1 cellular context compared by ENCODE assay signal in genomic region chr21:38273745-38274544, GRCh38.
TF ChIP-seq lines count a peak whose summit lies in the region.

No MANE protein-coding gene starts in this region.

TF ChIP-seq in K562, 482 proteins besides CTCF, POLR2A, EP300 and RAD21 (continued from another document):
- TF ChIP-seq ZNF232 (CRISPR knock-in tag; IDR thresholded peaks at IDR 0.05), result no peak
